In genomic region chr5:82244151-82244550, GRCh38 we compare ENCODE assay signal across 16 cellular contexts. TPM values are rescaled to one million over a fixed set of nuclear protein-coding genes. Genes with fewer than 3 reads are reported as not detected.
DNase-seq lines count a peak whose midpoint lies in the region; ATAC-seq, FAIRE-seq and TF ChIP-seq lines count a peak whose summit lies in the region.
"Had no signal": no experiment of that assay in that cellular context is flagged by ENCODE, and none has a peak within 500 bp of the region (broad histone marks: within the 10 kb centered on the region; RNA-seq: fewer than 3 reads in every experiment).

No MANE protein-coding gene starts in this region.

- no peak for TF ChIP-seq RAD21 in GM12878 (IDR thresholded peaks at IDR 0.05; ENCODE audit: insufficient read depth, low read depth, low read length)

- TF ChIP-seq CTCF in GM12878 (IDR thresholded peaks at IDR 0.05 in 2 of 3, conservative IDR thresholded peaks at IDR 0.05 in 1 of 3; ENCODE audit: control insufficient read depth in 2 of 3, extremely low read depth in 1 of 3, insufficient read depth in 1 of 3, low read depth in 3 of 3, low read length in 3 of 3), result no peak
- no peak for TF ChIP-seq CTCF in keratinocyte (optimal IDR thresholded peaks at IDR 0.05 in 1 of 3, IDR thresholded peaks at IDR 0.05 in 1 of 3, conservative IDR thresholded peaks at IDR 0.05 in 1 of 3; ENCODE audit: extremely low read depth in 1 of 3, insufficient read depth in 2 of 3, low read length in 3 of 3)

- H2AFZ ChIP-seq in GM12878 (ENCODE audit: control insufficient read depth, low read depth, low read length), result no peak overlapping the region
- H2AFZ ChIP-seq in keratinocyte (ENCODE audit: control insufficient read depth, low read length), result no peak overlapping the region
- H2AFZ ChIP-seq: GM23248 had no signal

- H3K9ac ChIP-seq in GM12878 (ENCODE audit: control insufficient read depth, insufficient read depth, low read length) (no peak overlapping the region), keratinocyte (ENCODE audit: control insufficient read depth, extremely low read depth, insufficient read depth, low read length) (no peak overlapping the region)
- H3K9ac ChIP-seq: GM23248 had no signal

- in situ Hi-C loops in GM12878 (cut with MboI), result no loop called here

- H3K36me3 ChIP-seq in GM12878 (ENCODE audit: control insufficient read depth in 2 of 2, insufficient read depth in 2 of 2, low read length in 1 of 2) (no peaks in the 10 kb centered on the region), keratinocyte (ENCODE audit: control insufficient read depth in 2 of 2, extremely low read depth in 1 of 2, insufficient read depth in 2 of 2, low read length in 2 of 2) (no peaks in the 10 kb centered on the region)
- H3K36me3 ChIP-seq: HAP-1 had no signal

- no peak for TF ChIP-seq POLR2A in GM12878 (IDR thresholded peaks at IDR 0.05; ENCODE audit: low read depth, low read length)

- FAIRE-seq in GM12878 (lab: Jason Lieb, UNC) (peak; percentile 61), keratinocyte (lab: Jason Lieb, UNC) (peak; percentile 39)
- FAIRE-seq: GM19239 had no signal

- POLR2A ChIA-PET in GM12878 (lab: Charles Lee), result no interaction called here

- no TSS peak for BruUV-seq in GM12878 (replicated peaks; lab: Mats Ljungman, UMichigan)

- H3K9me3 ChIP-seq in GM12878 (replicated peaks; ENCODE audit: control insufficient read depth, insufficient read depth, low read length) (no peaks in the 10 kb centered on the region; the same call in 2 of the 3 replicates), keratinocyte (ENCODE audit: control insufficient read depth, low read depth, low read length) (no peaks in the 10 kb centered on the region)

- H3K27me3 ChIP-seq in GM12878 (replicated peaks in 1 of 2; ENCODE audit: control insufficient read depth in 2 of 2, insufficient read depth in 2 of 2, low read length in 1 of 2) (no peaks in the 10 kb centered on the region), keratinocyte (ENCODE audit: control insufficient read depth, extremely low read depth, insufficient read depth, low read length) (no peaks in the 10 kb centered on the region)

- RAD21 ChIA-PET in GM12878 (lab: Charles Lee; ENCODE audit: unreplicated experiment), result no interaction called here

- CTCF ChIA-PET in GM12878 (lab: Yijun Ruan, JAX), result interaction anchor here (2.3 to 3.1 kb wide), 2 partner anchors 15 to 19 kb away, joined by 15 to 18 read pairs; no protein-coding TSS in a partner anchor

- no peaks in the 10 kb centered on the region for H3K79me2 ChIP-seq in GM12878 (ENCODE audit: control insufficient read depth, insufficient read depth, low read length)
- no peaks in the 10 kb centered on the region for H3K79me2 ChIP-seq in keratinocyte (ENCODE audit: control insufficient read depth, insufficient read depth, low read length)

- H3K4me1 ChIP-seq in GM12878 (ENCODE audit: control insufficient read depth, insufficient read depth, low read length) (no peaks in the 10 kb centered on the region), keratinocyte (ENCODE audit: control insufficient read depth, extremely low read depth, insufficient read depth, low read length) (no peaks in the 10 kb centered on the region)

- H3K4me2 ChIP-seq in GM12878 (ENCODE audit: control insufficient read depth, insufficient read depth) (no peak overlapping the region), keratinocyte (ENCODE audit: control insufficient read depth, extremely low read depth, insufficient read depth, low read depth, low read length) (no peak overlapping the region)

- no peak for ATAC-seq in GM12878

- intact Hi-C loops in GM12878 (cut with micrococcal nuclease; ENCODE audit: unreplicated experiment), result no loop called here

- no peak overlapping the region for H3K27ac ChIP-seq in GM12878 (ENCODE audit: control insufficient read depth, insufficient read depth)
- no peak overlapping the region for H3K27ac ChIP-seq in keratinocyte (ENCODE audit: control insufficient read depth, insufficient read depth, low read length)
- H3K27ac ChIP-seq: GM23248 had no signal

- no peak for TF ChIP-seq EP300 in GM12878 (IDR thresholded peaks at IDR 0.05; ENCODE audit: borderline replicate concordance in 1 of 2, control insufficient read depth in 1 of 2, low read depth in 2 of 2, low read length in 2 of 2)

- H3K9me1 ChIP-seq in keratinocyte (ENCODE audit: control insufficient read depth, extremely low read depth, insufficient read depth, low read length), result no peaks in the 10 kb centered on the region

- DNase-seq in NCI-H82 treated with DMSO at 0.1 percent for 48 hours (lab: John Stamatoyannopoulos, UW; ENCODE audit: unreplicated experiment), result peak; percentile 1
- DNase-seq in GM12878 (ENCODE audit: low read depth, low spot score), result no peak
- no peak for DNase-seq in keratinocyte (ENCODE audit: low read depth, low spot score)
- no peak for DNase-seq in NCI-H1105 (lab: John Stamatoyannopoulos, UW)
- no peak for DNase-seq in NCI-H526 (lab: John Stamatoyannopoulos, UW)
- no peak for DNase-seq in HT-29 (ENCODE audit: low spot score)
- DNase-seq: C1 segment of cervical spinal cord; Calu3; CD4-positive, alpha-beta memory T cell; COR-L47; DMS153; DND-41; HFFc6 had no signal

- H4K20me1 ChIP-seq in GM12878 (ENCODE audit: control insufficient read depth, insufficient read depth), result no peaks in the 10 kb centered on the region
- no peaks in the 10 kb centered on the region for H4K20me1 ChIP-seq in keratinocyte (ENCODE audit: control insufficient read depth, extremely low read depth, insufficient read depth, low read length)

- dilution Hi-C loops in keratinocyte (cut with MboI; ENCODE audit: extremely low pct_ligation_motif_present, low sequenced_read_pairs), result no loop called here

- SMC1A ChIA-PET in GM12878 (lab: Charles Lee; ENCODE audit: uncharacterized antibody, unreplicated experiment), result interaction anchor here (0.8 to 1.1 kb wide), 2 partner anchors 13 to 80 kb away, joined by 3 to 4 read pairs; no protein-coding TSS in a partner anchor

- WGBS in GM12878 (ENCODE audit: insufficient coverage, insufficient replicate concordance, low lambda C conversion rate, missing lambda C conversion rate), result 100% methylated on average over 2 of the region's 2 CpGs

- no peak overlapping the region for H3K4me3 ChIP-seq in GM12878
- no peak overlapping the region for H3K4me3 ChIP-seq in keratinocyte (ENCODE audit: control insufficient read depth in 2 of 3, extremely low read depth in 1 of 3, insufficient read depth in 2 of 3, low read depth in 1 of 3, low read length in 3 of 3)
- H3K4me3 ChIP-seq: GM23248, HAP-1 had no signal

TF ChIP-seq in GM12878, 131 proteins besides CTCF, POLR2A, EP300 and RAD21 (continues in another document):
- TF ChIP-seq LARP7 (IDR thresholded peaks at IDR 0.05) (no peak), IRF3 (IDR thresholded peaks at IDR 0.05) (no peak), CBX5 (IDR thresholded peaks at IDR 0.05; ENCODE audit: low read depth) (no peak)
- TF ChIP-seq, protein P1, sequence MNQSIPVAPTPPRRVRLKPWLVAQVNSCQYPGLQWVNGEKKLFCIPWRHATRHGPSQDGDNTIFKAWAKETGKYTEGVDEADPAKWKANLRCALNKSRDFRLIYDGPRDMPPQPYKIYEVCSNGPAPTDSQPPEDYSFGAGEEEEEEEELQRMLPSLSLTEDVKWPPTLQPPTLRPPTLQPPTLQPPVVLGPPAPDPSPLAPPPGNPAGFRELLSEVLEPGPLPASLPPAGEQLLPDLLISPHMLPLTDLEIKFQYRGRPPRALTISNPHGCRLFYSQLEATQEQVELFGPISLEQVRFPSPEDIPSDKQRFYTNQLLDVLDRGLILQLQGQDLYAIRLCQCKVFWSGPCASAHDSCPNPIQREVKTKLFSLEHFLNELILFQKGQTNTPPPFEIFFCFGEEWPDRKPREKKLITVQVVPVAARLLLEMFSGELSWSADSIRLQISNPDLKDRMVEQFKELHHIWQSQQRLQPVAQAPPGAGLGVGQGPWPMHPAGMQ (IDR thresholded peaks at IDR 0.05; ENCODE audit: borderline replicate concordance), result no peak

RNA-seq across cellular contexts. Expression of gene RPS23, which starts 34.0 kb away (rescaled TPM):
- total RNA-seq in GM12878 (2013; cell fraction: nucleolus; rRNA removed), result 439 and 600 TPM in 2 replicates
- total RNA-seq in GM12878 (2014; rRNA removed) (4,230 and 4,954 TPM in 2 replicates), GM12878 (2014; rRNA removed; fragmentation: Illumina TruSeq; extraction: Trizol) (7,078 and 7,478 TPM in 2 replicates), GM12878 (2021) (3,391 and 3,614 TPM in 2 replicates)
- polyA plus RNA-seq in GM12878 (2011; ENCODE audit: low read depth), result 25,071 TPM
- polyA plus RNA-seq in GM12878 (2011; rRNA removed) (3,410 and 4,618 TPM in 2 replicates), GM12878 (2014; fragmentation: Illumina TruSeq; extraction: Trizol) (6,283 and 8,176 TPM in 2 replicates), GM12878 (2014; fragmentation: Nextera tagmentation; extraction: Ambion mirVana) (1,000 to 10,000 TPM; 6,503 to 7,117 TPM), GM12878 (2014; rRNA removed) (5,781 and 8,145 TPM in 2 replicates), GM12878 (2016; fragmentation: Nextera tagmentation; extraction: Ambion mirVana) (1,000 to 10,000 TPM; 2,489 to 2,538 TPM), keratinocyte (1,949 to 6,976 TPM (median 2,776 TPM) in 3 replicates)
- polyA plus RNA-seq in GM12878 (2011; cell fraction: cytosol; rRNA removed), result 4,104 and 5,041 TPM in 2 replicates
- polyA plus RNA-seq in GM12878 (2011; cell fraction: nucleus; rRNA removed), result 1,886 and 2,128 TPM in 2 replicates
- polyA plus RNA-seq in GM12878 (2012), result 9,354 and 10,457 TPM in 2 replicates
- polyA minus RNA-seq in GM12878 (2011; rRNA and poly(A)+ RNA removed), result 2,846 and 2,987 TPM in 2 replicates
- 551 and 634 TPM in 2 replicates for polyA minus RNA-seq in GM12878 (2011; cell fraction: cytosol; rRNA and poly(A)+ RNA removed)
- 106 and 126 TPM in 2 replicates for polyA minus RNA-seq in GM12878 (2011; cell fraction: nucleus; rRNA and poly(A)+ RNA removed)
- 2,829 TPM for polyA plus RNA-seq in keratinocyte (2011; ENCODE audit: low read depth)
- polyA plus RNA-seq in keratinocyte (2011; cell fraction: cytosol; rRNA removed), result 7,285 and 7,308 TPM in 2 replicates
- 1,305 and 1,569 TPM in 2 replicates for polyA plus RNA-seq in keratinocyte (2011; cell fraction: nucleus; rRNA removed)
- 3,805 and 6,023 TPM in 2 replicates for polyA plus RNA-seq in keratinocyte (2012; ENCODE audit: low replicate concordance)
- polyA minus RNA-seq in keratinocyte, result 93.2 to 2,820 TPM (median 1,724 TPM) in 3 replicates
- polyA minus RNA-seq in keratinocyte (2011; cell fraction: cytosol; rRNA and poly(A)+ RNA removed), result 996 TPM
- polyA minus RNA-seq in keratinocyte (2011; cell fraction: nucleus; rRNA and poly(A)+ RNA removed), result 116 and 199 TPM in 2 replicates
- total RNA-seq in HT-29 (2014; rRNA removed; shearing (Covaris generic)), result 1,675 and 2,287 TPM in 2 replicates
